ENCODE assay signal across 1 cellular context in genomic region chr2:67641709-67642397, GRCh38.
TF ChIP-seq lines count a peak whose summit lies in the region.

No MANE protein-coding gene starts in this region.

TF ChIP-seq in HEK293, 187 proteins besides CTCF, POLR2A, EP300 and RAD21 (continued from another document):
- TF ChIP-seq PRDM6 (tag by site-specific recombination; IDR thresholded peaks at IDR 0.05) (no peak), ZNF473 (tag by site-specific recombination; IDR thresholded peaks at IDR 0.05) (no peak), BCL11A (tag by site-specific recombination; IDR thresholded peaks at IDR 0.05; ENCODE audit: low read depth) (no peak), ZNF837 (tag by site-specific recombination; IDR thresholded peaks at IDR 0.05) (no peak), ZNF544 (tag by site-specific recombination; IDR thresholded peaks at IDR 0.05) (no peak), ZNF639 (tag by site-specific recombination; IDR thresholded peaks at IDR 0.05) (no peak), ZNF292 (tag by site-specific recombination; IDR thresholded peaks at IDR 0.05; ENCODE audit: borderline replicate concordance, low read depth) (no peak), ZNF362 (tag by site-specific recombination; IDR thresholded peaks at IDR 0.05) (no peak), SP3 (tag by site-specific recombination; IDR thresholded peaks at IDR 0.05) (no peak), ZNF785 (tag by site-specific recombination; IDR thresholded peaks at IDR 0.05) (no peak), ZNF202 (tag by site-specific recombination; IDR thresholded peaks at IDR 0.05; ENCODE audit: borderline replicate concordance) (no peak), ZSCAN18 (tag by site-specific recombination; IDR thresholded peaks at IDR 0.05) (no peak), ZNF266 (tag by site-specific recombination; IDR thresholded peaks at IDR 0.05; ENCODE audit: low read depth) (no peak), ZBTB1 (tag by site-specific recombination; IDR thresholded peaks at IDR 0.05) (no peak), ZNF398 (tag by site-specific recombination; IDR thresholded peaks at IDR 0.05) (no peak), ZNF830 (tag by site-specific recombination; IDR thresholded peaks at IDR 0.05; ENCODE audit: low read depth) (no peak), OSR2 (tag by site-specific recombination; IDR thresholded peaks at IDR 0.05) (no peak), GLI4 (tag by site-specific recombination; IDR thresholded peaks at IDR 0.05) (no peak), ZIC2 (tag by site-specific recombination; IDR thresholded peaks at IDR 0.05) (peak; percentile 85), IKZF3 (tag by site-specific recombination; IDR thresholded peaks at IDR 0.05) (0 out of 2 replicates have a peak, but pooled peaks have one; percentile 18), ZNF585B (tag by site-specific recombination; IDR thresholded peaks at IDR 0.05) (no peak), ZNF341 (tag by site-specific recombination; IDR thresholded peaks at IDR 0.05; ENCODE audit: low read depth) (no peak), PRDM10 (tag by site-specific recombination; IDR thresholded peaks at IDR 0.05) (peak; percentile 80; the same call in 1 of the 2 replicates), ZNF10 (tag by site-specific recombination; IDR thresholded peaks at IDR 0.05) (peak; percentile 49; the same call in 1 of the 2 replicates), ZNF311 (tag by site-specific recombination; IDR thresholded peaks at IDR 0.05; ENCODE audit: borderline replicate concordance) (no peak), ZBTB49 (tag by site-specific recombination; IDR thresholded peaks at IDR 0.05; ENCODE audit: low read depth) (no peak), ZNF16 (tag by site-specific recombination; IDR thresholded peaks at IDR 0.05; ENCODE audit: low read depth) (no peak), ZNF394 (tag by site-specific recombination; IDR thresholded peaks at IDR 0.05; ENCODE audit: borderline replicate concordance) (no peak), ZNF501 (tag by site-specific recombination; IDR thresholded peaks at IDR 0.05) (no peak), ZNF354C (tag by site-specific recombination; IDR thresholded peaks at IDR 0.05; ENCODE audit: borderline replicate concordance, low read depth) (no peak)
TF ChIP-seq in HEK293: peak in this region for 9.
